ENCODE assay signal across 28 cellular contexts in the genomic region with DNA sequence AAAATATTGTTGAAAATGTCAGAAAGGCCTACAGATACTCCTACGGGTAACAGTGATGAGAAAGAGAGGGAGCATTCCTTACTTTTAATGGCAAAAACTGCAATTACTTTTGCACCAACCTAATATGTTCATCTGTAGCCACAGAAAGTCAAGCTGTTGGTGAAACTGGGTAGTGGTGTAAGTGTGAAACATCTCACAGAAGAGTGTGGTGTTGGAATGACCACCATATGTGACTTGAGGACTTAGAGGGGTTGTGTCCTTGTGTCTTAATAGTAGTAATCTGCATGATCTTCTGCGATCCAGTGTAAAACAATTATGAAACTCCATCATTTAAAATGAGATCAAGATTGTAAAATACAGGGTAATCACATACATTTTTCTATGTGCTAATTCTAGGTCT.
"Had no signal": no experiment of that assay in that cellular context is flagged by ENCODE, and none has a peak within 500 bp of the region (broad histone marks: within the 10 kb centered on the region; RNA-seq: fewer than 3 reads in every experiment).

No MANE protein-coding gene starts in this region.

- H3K4me3 Mint-ChIP-seq: nephron; neural progenitor cell; stimulated activated effector memory CD8-positive, alpha-beta T cell treated with anti-CD3 and anti-CD28 coated beads, Interleukin-12 subunit alpha, Interleukin-12 subunit beta, amount 100 ng/mL, for 72 hours; stimulated activated naive B cell treated with anti-CD40 and anti-IgM and Interleukin-4, amounts not matched to agents 10 μg/mL and 1 μg/mL and 100 μg/mL, for 72 hours; stimulated activated naive CD8-positive, alpha-beta T cell treated with anti-CD3 and anti-CD28 coated beads, Interleukin-15, Interleukin-2, amounts not matched to agents 100 ng/mL and 50 ng/mL, for 24 hours had no signal

- H3K27me3 ChIP-seq: neural progenitor cell, ovary, right lobe of liver, sigmoid colon, stomach, thyroid gland, tibial nerve, upper lobe of left lung, vagina had no signal

- DNase-seq: occipital lobe; ovary; posterior cingulate gyrus; psoas muscle; right cardiac atrium; right lobe of liver; sigmoid colon; small intestine; stimulated activated CD4-positive, alpha-beta T cell treated with anti-CD3 and anti-CD28 coated beads, Interleukin-15, amount 100 ng/mL, for 24 hours; stimulated activated CD4-positive, alpha-beta T cell treated with anti-CD3 and anti-CD28 coated beads, Interleukin-2, amount 100 ng/mL, for 24 hours; stimulated activated CD4-positive, alpha-beta T cell treated with anti-CD3 and anti-CD28 coated beads, Interleukin-2, amount 100 ng/mL, for 48 hours; stimulated activated CD4-positive, alpha-beta T cell treated with anti-CD3 and anti-CD28 coated beads, Interleukin-4, amount 100 ng/mL, for 24 hours; stimulated activated naive B cell treated with anti-CD40 and anti-IgM and Interleukin-4, amounts not matched to agents 10 μg/mL and 1 μg/mL and 100 μg/mL, for 72 hours; stimulated activated naive CD4-positive, alpha-beta T cell treated with Interleukin-2 at 50 U/mL for 16 hours; stomach; thyroid gland; trophoblast cell; upper lobe of left lung had no signal

- H3K9me3 Mint-ChIP-seq: nephron; stimulated activated naive B cell treated with anti-CD40 and anti-IgM and Interleukin-4, amounts not matched to agents 10 μg/mL and 1 μg/mL and 100 μg/mL, for 72 hours; stimulated activated naive CD8-positive, alpha-beta T cell treated with anti-CD3 and anti-CD28 coated beads, Interleukin-15, Interleukin-2, amounts not matched to agents 100 ng/mL and 50 ng/mL, for 24 hours had no signal

- H2AFZ ChIP-seq: neural progenitor cell, parathyroid adenoma had no signal

- FAIRE-seq: small intestine, urothelium cell line had no signal

- H3K79me2 ChIP-seq: parathyroid adenoma had no signal

- H3K9me3 ChIP-seq: ovary, psoas muscle, right lobe of liver, sigmoid colon, stomach, thoracic aorta, thyroid gland, tibial nerve, upper lobe of left lung, vagina had no signal

- H3K27ac ChIP-seq: neural progenitor cell, ovary, parathyroid adenoma, psoas muscle, right lobe of liver, sigmoid colon, stomach, thoracic aorta, thyroid gland, tibial nerve, upper lobe of left lung, vagina had no signal

- H3K27me3 Mint-ChIP-seq: progenitor cell of endocrine pancreas; stimulated activated naive B cell treated with anti-CD40 and anti-IgM and Interleukin-4, amounts not matched to agents 10 μg/mL and 1 μg/mL and 100 μg/mL, for 72 hours; stimulated activated naive CD8-positive, alpha-beta T cell treated with anti-CD3 and anti-CD28 coated beads, Interleukin-15, Interleukin-2, amounts not matched to agents 100 ng/mL and 50 ng/mL, for 24 hours had no signal

- H3K4me3 ChIP-seq: neural progenitor cell, ovary, psoas muscle, right lobe of liver, sigmoid colon, stomach, thoracic aorta, thyroid gland, tibial nerve, upper lobe of left lung, vagina had no signal

- H3K9ac ChIP-seq: neural progenitor cell, parathyroid adenoma had no signal

- ATAC-seq: psoas muscle; right cardiac atrium; right lobe of liver; stimulated activated effector memory CD8-positive, alpha-beta T cell treated with anti-CD3 and anti-CD28 coated beads, Interleukin-12 subunit alpha, Interleukin-12 subunit beta, amount 100 ng/mL, for 72 hours; stimulated activated naive B cell treated with anti-CD40 and anti-IgM and Interleukin-4, amounts not matched to agents 10 μg/mL and 1 μg/mL and 100 μg/mL, for 72 hours had no signal

- H3K4me2 ChIP-seq: neural progenitor cell had no signal

- H3K4me1 ChIP-seq: psoas muscle, right lobe of liver, sigmoid colon, stomach, thyroid gland, tibial nerve, upper lobe of left lung, vagina had no signal

- H3K36me3 ChIP-seq: neural progenitor cell, ovary, right lobe of liver, sigmoid colon, stomach, thoracic aorta, thyroid gland, tibial nerve, upper lobe of left lung, vagina had no signal

- H3K36me3 Mint-ChIP-seq: neural progenitor cell; stimulated activated effector memory CD8-positive, alpha-beta T cell treated with anti-CD3 and anti-CD28 coated beads, Interleukin-12 subunit alpha, Interleukin-12 subunit beta, amount 100 ng/mL, for 72 hours; stimulated activated naive B cell treated with anti-CD40 and anti-IgM and Interleukin-4, amounts not matched to agents 10 μg/mL and 1 μg/mL and 100 μg/mL, for 72 hours had no signal

- H3K27ac Mint-ChIP-seq: nephron; neural progenitor cell; progenitor cell of endocrine pancreas; stimulated activated effector memory CD8-positive, alpha-beta T cell treated with anti-CD3 and anti-CD28 coated beads, Interleukin-12 subunit alpha, Interleukin-12 subunit beta, amount 100 ng/mL, for 72 hours; stimulated activated naive B cell treated with anti-CD40 and anti-IgM and Interleukin-4, amounts not matched to agents 10 μg/mL and 1 μg/mL and 100 μg/mL, for 72 hours; stimulated activated naive CD8-positive, alpha-beta T cell treated with anti-CD3 and anti-CD28 coated beads, Interleukin-15, Interleukin-2, amounts not matched to agents 100 ng/mL and 50 ng/mL, for 24 hours had no signal

- H3K4me1 Mint-ChIP-seq: nephron; stimulated activated effector memory CD8-positive, alpha-beta T cell treated with anti-CD3 and anti-CD28 coated beads, Interleukin-12 subunit alpha, Interleukin-12 subunit beta, amount 100 ng/mL, for 72 hours; stimulated activated naive B cell treated with anti-CD40 and anti-IgM and Interleukin-4, amounts not matched to agents 10 μg/mL and 1 μg/mL and 100 μg/mL, for 72 hours had no signal
